In genomic region chr11:76062733-76063132, GRCh38 we compare ENCODE assay signal across 11 cellular contexts.
A peak's percentile ranks its signal among the peaks of the same experiment; 100 is the strongest.
DNase-seq lines count a peak whose midpoint lies in the region; ATAC-seq and TF ChIP-seq lines count a peak whose summit lies in the region.
"Had no signal": no experiment of that assay in that cellular context is flagged by ENCODE, and none has a peak within 500 bp of the region (broad histone marks: within the 10 kb centered on the region; RNA-seq: fewer than 3 reads in every experiment).

No MANE protein-coding gene starts in this region.

- no peaks in the 10 kb centered on the region for H3K9me3 Mint-ChIP-seq in activated CD4-positive, alpha-beta T cell treated with anti-CD3 and anti-CD28 coated beads, Interleukin-2, amount 10 ng/mL, durations not matched to agents 7 days and 5 days
- no peaks in the 10 kb centered on the region for H3K9me3 Mint-ChIP-seq in activated naive CD4-positive, alpha-beta T cell treated with anti-CD3 and anti-CD28 coated beads for 36 hours

- POLR2A ChIA-PET in activated CD4-positive, alpha-beta T cell treated with anti-CD3 and anti-CD28 coated beads, Interleukin-2, amount 10 ng/mL, durations not matched to agents 7 days and 5 days (lab: Charles Lee): no interaction called here

- no peaks in the 10 kb centered on the region for H3K27me3 Mint-ChIP-seq in activated CD4-positive, alpha-beta T cell treated with anti-CD3 and anti-CD28 coated beads, Interleukin-2, amount 10 ng/mL, durations not matched to agents 7 days and 5 days
- H3K27me3 Mint-ChIP-seq in activated naive CD4-positive, alpha-beta T cell treated with anti-CD3 and anti-CD28 coated beads for 36 hours (ENCODE audit: low read depth): no peaks in the 10 kb centered on the region

- CTCF ChIA-PET in activated CD4-positive, alpha-beta T cell treated with anti-CD3 and anti-CD28 coated beads, Interleukin-2, amount 10 ng/mL, durations not matched to agents 7 days and 5 days (lab: Charles Lee): interaction anchor here (1.3 kb wide), 1 partner anchor 12 kb away, joined by 3 read pairs; no protein-coding TSS in a partner anchor
- CTCF ChIA-PET in activated naive CD4-positive, alpha-beta T cell treated with anti-CD3 and anti-CD28 coated beads for 36 hours (lab: Charles Lee): no interaction called here

- ATAC-seq in GM19328 (IDR thresholded peaks at IDR 0.05; ENCODE audit: unreplicated experiment) (peak; percentile 90), HG02571 (IDR thresholded peaks at IDR 0.05; ENCODE audit: unreplicated experiment) (peak; percentile 93), HG03354 (IDR thresholded peaks at IDR 0.05; ENCODE audit: poor library complexity, severe bottlenecking, unreplicated experiment) (peak; percentile 75)

- no peak overlapping the region for H3K4me3 Mint-ChIP-seq in activated CD4-positive, alpha-beta T cell treated with anti-CD3 and anti-CD28 coated beads, Interleukin-2, amount 10 ng/mL, durations not matched to agents 7 days and 5 days
- no peak overlapping the region for H3K4me3 Mint-ChIP-seq in activated naive CD4-positive, alpha-beta T cell treated with anti-CD3 and anti-CD28 coated beads for 36 hours

- no peak for TF ChIP-seq CTCF in GM13976 (IDR thresholded peaks at IDR 0.05; ENCODE audit: borderline replicate concordance, control extremely low read depth, extremely low read depth, insufficient read depth, missing control alignments)

- H3K27ac Mint-ChIP-seq in activated CD4-positive, alpha-beta T cell treated with anti-CD3 and anti-CD28 coated beads, Interleukin-2, amount 10 ng/mL, durations not matched to agents 7 days and 5 days: no peak overlapping the region
- no peak overlapping the region for H3K27ac Mint-ChIP-seq in activated naive CD4-positive, alpha-beta T cell treated with anti-CD3 and anti-CD28 coated beads for 36 hours

- in situ Hi-C loops in GM13976 (cut with MboI; ENCODE audit: low sequenced_read_pairs, unreplicated experiment): no loop called here

- DNase-seq in GM13976 (ENCODE audit: low spot score): peak; percentile 72
- DNase-seq in LoVo (ENCODE audit: low spot score): no peak
- DNase-seq in activated CD4-positive, alpha-beta T cell treated with anti-CD3 and anti-CD28 coated beads, Interleukin-2, amount 10 ng/mL, durations not matched to agents 7 days and 5 days: no peak
- DNase-seq in NCI-H1436 treated with DMSO at 0.1 percent for 48 hours (lab: John Stamatoyannopoulos, UW): no peak
- DNase-seq in activated naive CD4-positive, alpha-beta T cell treated with anti-CD3 and anti-CD28 coated beads for 36 hours: no peak
- DNase-seq: cortex of kidney, MG63, NCI-H226 had no signal

- H3K4me1 Mint-ChIP-seq in activated CD4-positive, alpha-beta T cell treated with anti-CD3 and anti-CD28 coated beads, Interleukin-2, amount 10 ng/mL, durations not matched to agents 7 days and 5 days: no peaks in the 10 kb centered on the region
- H3K4me1 Mint-ChIP-seq in activated naive CD4-positive, alpha-beta T cell treated with anti-CD3 and anti-CD28 coated beads for 36 hours (ENCODE audit: low read depth): no peaks in the 10 kb centered on the region

- H3K36me3 Mint-ChIP-seq in activated CD4-positive, alpha-beta T cell treated with anti-CD3 and anti-CD28 coated beads, Interleukin-2, amount 10 ng/mL, durations not matched to agents 7 days and 5 days (ENCODE audit: low read depth): peaks cover 15% of the 10 kb centered on the region
- peaks cover 9% of the 10 kb centered on the region for H3K36me3 Mint-ChIP-seq in activated naive CD4-positive, alpha-beta T cell treated with anti-CD3 and anti-CD28 coated beads for 36 hours (ENCODE audit: low read depth)

- intact Hi-C loops in activated naive CD4-positive, alpha-beta T cell treated with anti-CD3 and anti-CD28 coated beads for 36 hours (cut with micrococcal nuclease): no loop called here
